Comparison of ENCODE assay signal across 1 cellular context in genomic region chr2:37196320-37197195, GRCh38.
TF ChIP-seq lines count a peak whose summit lies in the region.

Gene CEBPZOS (plus strand): TSS chr2:37196496. CDS start chr2:37199705, 3,209 bp downstream.

TF ChIP-seq in HepG2, 621 proteins besides CTCF, POLR2A, EP300 and RAD21 (continued from another document and continues in another):
- TF ChIP-seq ZNF280D (CRISPR knock-in tag; IDR thresholded peaks at IDR 0.05), result peak; percentile 89; the same call in 1 of the 2 replicates
- no peak for TF ChIP-seq SIN3B (IDR thresholded peaks at IDR 0.05; ENCODE audit: low read length)
- peak; percentile 32; the same call in 1 of the 2 replicates for TF ChIP-seq SIN3A (IDR thresholded peaks at IDR 0.05; ENCODE audit: borderline replicate concordance, low read depth, low read length)
- peak; percentile 97 for TF ChIP-seq MTA1 (CRISPR knock-in tag; IDR thresholded peaks at IDR 0.05; ENCODE audit: borderline replicate concordance)
- peak; percentile 91 for TF ChIP-seq ZNF512B (CRISPR knock-in tag; IDR thresholded peaks at IDR 0.05; ENCODE audit: borderline replicate concordance)
- TF ChIP-seq ZSCAN12 (CRISPR knock-in tag; IDR thresholded peaks at IDR 0.05), result 0 out of 2 replicates have a peak, but pooled peaks have one; percentile 50
- TF ChIP-seq ATF5 (CRISPR knock-in tag; IDR thresholded peaks at IDR 0.05; ENCODE audit: low read depth), result peak; percentile 92
- TF ChIP-seq JARID2 (CRISPR knock-in tag; IDR thresholded peaks at IDR 0.05; ENCODE audit: insufficient replicate concordance), result no peak
- peak; percentile 100 for TF ChIP-seq ZNF891 (CRISPR knock-in tag; IDR thresholded peaks at IDR 0.05)
- TF ChIP-seq CHD4 (IDR thresholded peaks at IDR 0.05; ENCODE audit: borderline replicate concordance, low read length), result no peak; the same call in 1 of the 2 replicates
- TF ChIP-seq, protein P1, sequence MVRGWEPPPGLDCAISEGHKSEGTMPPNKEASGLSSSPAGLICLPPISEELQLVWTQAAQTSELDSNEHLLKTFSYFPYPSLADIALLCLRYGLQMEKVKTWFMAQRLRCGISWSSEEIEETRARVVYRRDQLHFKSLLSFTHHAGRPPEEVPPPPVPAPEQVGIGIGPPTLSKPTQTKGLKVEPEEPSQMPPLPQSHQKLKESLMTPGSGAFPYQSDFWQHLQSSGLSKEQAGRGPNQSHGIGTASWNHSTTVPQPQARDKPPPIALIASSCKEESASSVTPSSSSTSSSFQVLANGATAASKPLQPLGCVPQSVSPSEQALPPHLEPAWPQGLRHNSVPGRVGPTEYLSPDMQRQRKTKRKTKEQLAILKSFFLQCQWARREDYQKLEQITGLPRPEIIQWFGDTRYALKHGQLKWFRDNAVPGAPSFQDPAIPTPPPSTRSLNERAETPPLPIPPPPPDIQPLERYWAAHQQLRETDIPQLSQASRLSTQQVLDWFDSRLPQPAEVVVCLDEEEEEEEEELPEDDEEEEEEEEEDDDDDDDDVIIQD (CRISPR knock-in tag; IDR thresholded peaks at IDR 0.05; ENCODE audit: low read depth), result peak; percentile 91; the same call in 1 of the 2 replicates
- TF ChIP-seq, protein P2, sequence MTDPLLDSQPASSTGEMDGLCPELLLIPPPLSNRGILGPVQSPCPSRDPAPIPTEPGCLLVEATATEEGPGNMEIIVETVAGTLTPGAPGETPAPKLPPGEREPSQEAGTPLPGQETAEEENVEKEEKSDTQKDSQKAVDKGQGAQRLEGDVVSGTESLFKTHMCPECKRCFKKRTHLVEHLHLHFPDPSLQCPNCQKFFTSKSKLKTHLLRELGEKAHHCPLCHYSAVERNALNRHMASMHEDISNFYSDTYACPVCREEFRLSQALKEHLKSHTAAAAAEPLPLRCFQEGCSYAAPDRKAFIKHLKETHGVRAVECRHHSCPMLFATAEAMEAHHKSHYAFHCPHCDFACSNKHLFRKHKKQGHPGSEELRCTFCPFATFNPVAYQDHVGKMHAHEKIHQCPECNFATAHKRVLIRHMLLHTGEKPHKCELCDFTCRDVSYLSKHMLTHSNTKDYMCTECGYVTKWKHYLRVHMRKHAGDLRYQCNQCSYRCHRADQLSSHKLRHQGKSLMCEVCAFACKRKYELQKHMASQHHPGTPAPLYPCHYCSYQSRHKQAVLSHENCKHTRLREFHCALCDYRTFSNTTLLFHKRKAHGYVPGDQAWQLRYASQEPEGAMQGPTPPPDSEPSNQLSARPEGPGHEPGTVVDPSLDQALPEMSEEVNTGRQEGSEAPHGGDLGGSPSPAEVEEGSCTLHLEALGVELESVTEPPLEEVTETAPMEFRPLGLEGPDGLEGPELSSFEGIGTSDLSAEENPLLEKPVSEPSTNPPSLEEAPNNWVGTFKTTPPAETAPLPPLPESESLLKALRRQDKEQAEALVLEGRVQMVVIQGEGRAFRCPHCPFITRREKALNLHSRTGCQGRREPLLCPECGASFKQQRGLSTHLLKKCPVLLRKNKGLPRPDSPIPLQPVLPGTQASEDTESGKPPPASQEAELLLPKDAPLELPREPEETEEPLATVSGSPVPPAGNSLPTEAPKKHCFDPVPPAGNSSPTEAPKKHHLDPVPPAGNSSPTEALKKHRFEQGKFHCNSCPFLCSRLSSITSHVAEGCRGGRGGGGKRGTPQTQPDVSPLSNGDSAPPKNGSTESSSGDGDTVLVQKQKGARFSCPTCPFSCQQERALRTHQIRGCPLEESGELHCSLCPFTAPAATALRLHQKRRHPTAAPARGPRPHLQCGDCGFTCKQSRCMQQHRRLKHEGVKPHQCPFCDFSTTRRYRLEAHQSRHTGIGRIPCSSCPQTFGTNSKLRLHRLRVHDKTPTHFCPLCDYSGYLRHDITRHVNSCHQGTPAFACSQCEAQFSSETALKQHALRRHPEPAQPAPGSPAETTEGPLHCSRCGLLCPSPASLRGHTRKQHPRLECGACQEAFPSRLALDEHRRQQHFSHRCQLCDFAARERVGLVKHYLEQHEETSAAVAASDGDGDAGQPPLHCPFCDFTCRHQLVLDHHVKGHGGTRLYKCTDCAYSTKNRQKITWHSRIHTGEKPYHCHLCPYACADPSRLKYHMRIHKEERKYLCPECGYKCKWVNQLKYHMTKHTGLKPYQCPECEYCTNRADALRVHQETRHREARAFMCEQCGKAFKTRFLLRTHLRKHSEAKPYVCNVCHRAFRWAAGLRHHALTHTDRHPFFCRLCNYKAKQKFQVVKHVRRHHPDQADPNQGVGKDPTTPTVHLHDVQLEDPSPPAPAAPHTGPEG (CRISPR knock-in tag; IDR thresholded peaks at IDR 0.05), result peak; percentile 90; the same call in 1 of the 2 replicates
- peak; percentile 52; the same call in 1 of the 2 replicates for TF ChIP-seq ZNF83 (CRISPR knock-in tag; IDR thresholded peaks at IDR 0.05; ENCODE audit: borderline replicate concordance)
- TF ChIP-seq ZNF746 (CRISPR knock-in tag; IDR thresholded peaks at IDR 0.05), result no peak; the same call in 1 of the 2 replicates
- TF ChIP-seq SALL2 (CRISPR knock-in tag; IDR thresholded peaks at IDR 0.05), result no peak; the same call in 1 of the 2 replicates
- no peak for TF ChIP-seq ADNP (CRISPR knock-in tag; IDR thresholded peaks at IDR 0.05)
- TF ChIP-seq, protein P3, sequence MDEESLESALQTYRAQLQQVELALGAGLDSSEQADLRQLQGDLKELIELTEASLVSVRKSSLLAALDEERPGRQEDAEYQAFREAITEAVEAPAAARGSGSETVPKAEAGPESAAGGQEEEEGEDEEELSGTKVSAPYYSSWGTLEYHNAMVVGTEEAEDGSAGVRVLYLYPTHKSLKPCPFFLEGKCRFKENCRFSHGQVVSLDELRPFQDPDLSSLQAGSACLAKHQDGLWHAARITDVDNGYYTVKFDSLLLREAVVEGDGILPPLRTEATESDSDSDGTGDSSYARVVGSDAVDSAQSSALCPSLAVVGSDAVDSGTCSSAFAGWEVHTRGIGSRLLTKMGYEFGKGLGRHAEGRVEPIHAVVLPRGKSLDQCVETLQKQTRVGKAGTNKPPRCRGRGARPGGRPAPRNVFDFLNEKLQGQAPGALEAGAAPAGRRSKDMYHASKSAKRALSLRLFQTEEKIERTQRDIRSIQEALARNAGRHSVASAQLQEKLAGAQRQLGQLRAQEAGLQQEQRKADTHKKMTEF (CRISPR knock-in tag; IDR thresholded peaks at IDR 0.05), result peak; percentile 92
- peak; percentile 89 for TF ChIP-seq TAF1 (CRISPR knock-in tag; IDR thresholded peaks at IDR 0.05)
- peak; percentile 90 for TF ChIP-seq ZNF343 (CRISPR knock-in tag; IDR thresholded peaks at IDR 0.05)
- TF ChIP-seq ZBTB10 (CRISPR knock-in tag; IDR thresholded peaks at IDR 0.05; ENCODE audit: borderline replicate concordance), result peak; percentile 95
- no peak for TF ChIP-seq CENPBD1 (CRISPR knock-in tag; IDR thresholded peaks at IDR 0.05; ENCODE audit: borderline replicate concordance, low read depth)
- TF ChIP-seq, protein P4, sequence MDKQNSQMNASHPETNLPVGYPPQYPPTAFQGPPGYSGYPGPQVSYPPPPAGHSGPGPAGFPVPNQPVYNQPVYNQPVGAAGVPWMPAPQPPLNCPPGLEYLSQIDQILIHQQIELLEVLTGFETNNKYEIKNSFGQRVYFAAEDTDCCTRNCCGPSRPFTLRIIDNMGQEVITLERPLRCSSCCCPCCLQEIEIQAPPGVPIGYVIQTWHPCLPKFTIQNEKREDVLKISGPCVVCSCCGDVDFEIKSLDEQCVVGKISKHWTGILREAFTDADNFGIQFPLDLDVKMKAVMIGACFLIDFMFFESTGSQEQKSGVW (CRISPR knock-in tag; IDR thresholded peaks at IDR 0.05; ENCODE audit: borderline replicate concordance), result peak; percentile 96
- no peak; the same call in none of the 2 replicates for TF ChIP-seq ZMYM3 (CRISPR knock-in tag; IDR thresholded peaks at IDR 0.05)
- no peak for TF ChIP-seq HNRNPL (IDR thresholded peaks at IDR 0.05; ENCODE audit: low read depth, low read length)
- TF ChIP-seq, protein P5, sequence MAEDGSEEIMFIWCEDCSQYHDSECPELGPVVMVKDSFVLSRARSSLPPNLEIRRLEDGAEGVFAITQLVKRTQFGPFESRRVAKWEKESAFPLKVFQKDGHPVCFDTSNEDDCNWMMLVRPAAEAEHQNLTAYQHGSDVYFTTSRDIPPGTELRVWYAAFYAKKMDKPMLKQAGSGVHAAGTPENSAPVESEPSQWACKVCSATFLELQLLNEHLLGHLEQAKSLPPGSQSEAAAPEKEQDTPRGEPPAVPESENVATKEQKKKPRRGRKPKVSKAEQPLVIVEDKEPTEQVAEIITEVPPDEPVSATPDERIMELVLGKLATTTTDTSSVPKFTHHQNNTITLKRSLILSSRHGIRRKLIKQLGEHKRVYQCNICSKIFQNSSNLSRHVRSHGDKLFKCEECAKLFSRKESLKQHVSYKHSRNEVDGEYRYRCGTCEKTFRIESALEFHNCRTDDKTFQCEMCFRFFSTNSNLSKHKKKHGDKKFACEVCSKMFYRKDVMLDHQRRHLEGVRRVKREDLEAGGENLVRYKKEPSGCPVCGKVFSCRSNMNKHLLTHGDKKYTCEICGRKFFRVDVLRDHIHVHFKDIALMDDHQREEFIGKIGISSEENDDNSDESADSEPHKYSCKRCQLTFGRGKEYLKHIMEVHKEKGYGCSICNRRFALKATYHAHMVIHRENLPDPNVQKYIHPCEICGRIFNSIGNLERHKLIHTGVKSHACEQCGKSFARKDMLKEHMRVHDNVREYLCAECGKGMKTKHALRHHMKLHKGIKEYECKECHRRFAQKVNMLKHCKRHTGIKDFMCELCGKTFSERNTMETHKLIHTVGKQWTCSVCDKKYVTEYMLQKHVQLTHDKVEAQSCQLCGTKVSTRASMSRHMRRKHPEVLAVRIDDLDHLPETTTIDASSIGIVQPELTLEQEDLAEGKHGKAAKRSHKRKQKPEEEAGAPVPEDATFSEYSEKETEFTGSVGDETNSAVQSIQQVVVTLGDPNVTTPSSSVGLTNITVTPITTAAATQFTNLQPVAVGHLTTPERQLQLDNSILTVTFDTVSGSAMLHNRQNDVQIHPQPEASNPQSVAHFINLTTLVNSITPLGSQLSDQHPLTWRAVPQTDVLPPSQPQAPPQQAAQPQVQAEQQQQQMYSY (CRISPR knock-in tag; IDR thresholded peaks at IDR 0.05), result no peak; the same call in 1 of the 2 replicates
- peak; percentile 93 for TF ChIP-seq ZBTB38 (CRISPR knock-in tag; IDR thresholded peaks at IDR 0.05)
- TF ChIP-seq SP140L (CRISPR knock-in tag; IDR thresholded peaks at IDR 0.05; ENCODE audit: borderline replicate concordance), result peak; percentile 49; the same call in 1 of the 2 replicates
